In the genomic region with DNA sequence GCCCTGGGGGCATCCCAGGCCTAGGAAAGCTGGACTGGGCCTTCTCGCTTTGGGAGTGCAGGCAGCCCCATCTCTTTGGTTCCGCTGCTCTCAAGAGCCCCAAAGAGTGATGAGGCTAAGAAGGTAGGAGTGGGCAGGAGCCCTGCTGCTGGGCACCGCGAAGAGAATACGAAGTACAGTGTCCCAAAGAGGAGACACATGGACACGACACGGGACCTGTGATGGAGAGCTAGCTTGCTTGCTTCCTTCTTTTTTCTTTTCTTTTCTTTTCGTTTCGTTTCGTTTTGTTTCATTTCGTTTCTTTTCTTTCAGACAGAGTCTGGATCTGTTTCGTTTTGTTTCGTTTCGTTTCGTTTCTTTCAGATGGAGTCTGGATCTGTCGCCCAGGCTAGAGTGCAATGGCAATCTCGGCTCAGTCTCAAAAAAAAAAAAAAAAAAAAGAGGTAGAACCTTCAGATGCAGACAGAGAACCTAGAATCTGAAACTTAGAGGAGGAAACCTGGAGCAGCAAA, we compare ENCODE assay signal across 1 cellular context.
TF ChIP-seq lines count a peak whose summit lies in the region.

No MANE protein-coding gene starts in this region.

TF ChIP-seq in HEK293T, 16 proteins besides CTCF, POLR2A, EP300 and RAD21 (continued from another document):
- TF ChIP-seq, protein P1, sequence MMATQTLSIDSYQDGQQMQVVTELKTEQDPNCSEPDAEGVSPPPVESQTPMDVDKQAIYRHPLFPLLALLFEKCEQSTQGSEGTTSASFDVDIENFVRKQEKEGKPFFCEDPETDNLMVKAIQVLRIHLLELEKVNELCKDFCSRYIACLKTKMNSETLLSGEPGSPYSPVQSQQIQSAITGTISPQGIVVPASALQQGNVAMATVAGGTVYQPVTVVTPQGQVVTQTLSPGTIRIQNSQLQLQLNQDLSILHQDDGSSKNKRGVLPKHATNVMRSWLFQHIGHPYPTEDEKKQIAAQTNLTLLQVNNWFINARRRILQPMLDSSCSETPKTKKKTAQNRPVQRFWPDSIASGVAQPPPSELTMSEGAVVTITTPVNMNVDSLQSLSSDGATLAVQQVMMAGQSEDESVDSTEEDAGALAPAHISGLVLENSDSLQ (IDR thresholded peaks at IDR 0.05): no peak
- TF ChIP-seq SUZ12 (IDR thresholded peaks at IDR 0.05) (no peak), FOXM1 (IDR thresholded peaks at IDR 0.05; ENCODE audit: borderline replicate concordance) (no peak), LEF1 (IDR thresholded peaks at IDR 0.05; ENCODE audit: borderline replicate concordance) (no peak), FOXK2 (IDR thresholded peaks at IDR 0.05) (no peak), CTBP1 (IDR thresholded peaks at IDR 0.05; ENCODE audit: borderline replicate concordance) (no peak), BHLHE40 (IDR thresholded peaks at IDR 0.05; ENCODE audit: borderline replicate concordance) (no peak), FOXA1 (IDR thresholded peaks at IDR 0.05) (no peak), L3MBTL2 (conservative IDR thresholded peaks at IDR 0.05) (no peak), ARNT (IDR thresholded peaks at IDR 0.05) (no peak), HDGF (IDR thresholded peaks at IDR 0.05; ENCODE audit: borderline replicate concordance) (no peak), NFRKB (IDR thresholded peaks at IDR 0.05) (no peak), SP1 (IDR thresholded peaks at IDR 0.05) (no peak)
